ENCODE assay signal across 1 cellular context in the genomic region with DNA sequence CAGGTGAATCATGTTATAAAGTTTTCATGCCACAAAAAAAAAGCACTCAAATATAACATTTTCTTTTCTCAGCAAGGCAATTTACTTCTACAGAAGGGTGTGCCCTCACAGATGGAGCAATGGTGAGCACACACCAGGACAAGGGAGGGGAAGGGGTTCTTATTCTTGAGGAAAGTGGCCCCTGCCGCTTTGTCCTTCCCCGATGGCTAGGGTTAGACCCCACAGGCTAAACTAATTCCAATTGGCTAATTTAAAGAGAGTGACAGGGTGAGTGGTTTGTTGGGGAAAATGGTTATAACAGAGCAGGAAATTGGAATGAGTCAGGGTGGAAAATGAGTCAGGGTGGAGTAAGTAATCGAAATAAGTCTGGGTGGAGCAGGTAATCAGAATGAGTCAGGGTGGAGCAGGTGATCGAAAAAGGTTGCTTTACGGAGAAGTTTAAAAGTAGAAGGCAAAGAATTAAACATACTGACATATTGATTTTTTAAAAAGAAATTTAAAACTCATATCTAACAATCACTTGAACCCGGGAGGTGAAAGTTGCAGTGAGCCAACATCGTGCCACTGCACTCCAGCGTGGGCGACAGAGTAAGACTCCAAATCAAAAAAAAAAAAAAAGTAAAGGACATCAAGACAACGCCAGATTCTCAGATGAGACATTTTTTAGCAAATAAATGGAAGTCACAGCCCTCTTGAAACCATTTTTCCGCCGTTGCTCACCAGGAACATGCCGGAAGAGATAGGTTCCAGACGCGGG.
TF ChIP-seq lines count a peak whose summit lies in the region.

No MANE protein-coding gene starts in this region.

TF ChIP-seq in HCT116, 20 proteins besides CTCF, POLR2A, EP300 and RAD21 (continued from another document):
- TF ChIP-seq, protein P1, sequence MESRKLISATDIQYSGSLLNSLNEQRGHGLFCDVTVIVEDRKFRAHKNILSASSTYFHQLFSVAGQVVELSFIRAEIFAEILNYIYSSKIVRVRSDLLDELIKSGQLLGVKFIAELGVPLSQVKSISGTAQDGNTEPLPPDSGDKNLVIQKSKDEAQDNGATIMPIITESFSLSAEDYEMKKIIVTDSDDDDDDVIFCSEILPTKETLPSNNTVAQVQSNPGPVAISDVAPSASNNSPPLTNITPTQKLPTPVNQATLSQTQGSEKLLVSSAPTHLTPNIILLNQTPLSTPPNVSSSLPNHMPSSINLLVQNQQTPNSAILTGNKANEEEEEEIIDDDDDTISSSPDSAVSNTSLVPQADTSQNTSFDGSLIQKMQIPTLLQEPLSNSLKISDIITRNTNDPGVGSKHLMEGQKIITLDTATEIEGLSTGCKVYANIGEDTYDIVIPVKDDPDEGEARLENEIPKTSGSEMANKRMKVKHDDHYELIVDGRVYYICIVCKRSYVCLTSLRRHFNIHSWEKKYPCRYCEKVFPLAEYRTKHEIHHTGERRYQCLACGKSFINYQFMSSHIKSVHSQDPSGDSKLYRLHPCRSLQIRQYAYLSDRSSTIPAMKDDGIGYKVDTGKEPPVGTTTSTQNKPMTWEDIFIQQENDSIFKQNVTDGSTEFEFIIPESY (IDR thresholded peaks at IDR 0.05; ENCODE audit: extremely low read depth, insufficient replicate concordance, low read length), result no peak
- no peak for TF ChIP-seq EZH2 (IDR thresholded peaks at IDR 0.05)
